Comparison of ENCODE assay signal across 1 cellular context in the genomic region with DNA sequence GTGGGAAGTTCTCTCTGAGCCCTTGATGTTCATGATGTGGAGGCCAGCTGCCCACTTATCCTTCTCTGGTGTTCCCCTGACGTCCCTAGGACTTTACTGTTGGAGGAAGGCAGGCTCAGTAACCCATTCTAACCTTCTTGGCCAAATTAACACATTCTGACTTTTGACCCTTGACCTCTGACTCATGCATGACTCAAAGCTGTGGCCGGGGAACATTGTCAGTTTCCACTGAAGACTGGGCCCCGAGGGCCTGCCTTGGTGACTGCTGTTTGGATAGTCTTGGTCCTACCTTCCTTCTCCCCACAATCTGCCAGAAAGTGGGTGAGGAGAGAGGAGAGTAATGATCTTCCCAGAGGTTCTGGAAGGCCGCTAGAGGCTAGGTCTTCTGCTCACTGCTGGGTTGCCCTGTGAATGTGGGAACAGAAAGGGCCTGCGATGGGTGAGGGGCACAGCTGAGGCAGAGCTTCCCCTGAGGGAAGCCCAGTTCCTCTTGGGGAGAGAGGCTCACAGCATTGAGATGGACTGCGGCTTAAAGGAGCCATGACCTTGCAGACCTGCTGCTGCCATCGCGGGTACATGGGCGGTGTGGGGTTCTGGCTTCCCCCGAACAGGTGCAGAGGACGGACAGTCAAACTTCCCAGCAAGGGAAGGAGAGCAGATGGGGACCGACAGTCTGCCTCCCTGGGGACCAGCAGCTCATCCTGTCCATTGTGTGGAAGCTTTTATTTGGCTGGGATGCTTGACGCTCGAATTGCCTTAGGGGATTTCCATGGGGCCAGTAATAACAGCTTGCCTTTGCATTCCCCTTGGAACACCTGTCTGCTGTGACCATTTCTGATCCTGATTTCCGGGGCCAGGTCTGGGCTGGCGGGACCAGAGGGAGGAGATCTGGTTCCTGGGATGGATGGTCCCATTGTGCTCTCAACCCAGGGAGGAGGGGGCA.
TF ChIP-seq lines count a peak whose summit lies in the region.

No MANE protein-coding gene starts in this region.

TF ChIP-seq in K562, 482 proteins besides CTCF, POLR2A, EP300 and RAD21 (continued from another document and continues in another):
- TF ChIP-seq, protein P1, sequence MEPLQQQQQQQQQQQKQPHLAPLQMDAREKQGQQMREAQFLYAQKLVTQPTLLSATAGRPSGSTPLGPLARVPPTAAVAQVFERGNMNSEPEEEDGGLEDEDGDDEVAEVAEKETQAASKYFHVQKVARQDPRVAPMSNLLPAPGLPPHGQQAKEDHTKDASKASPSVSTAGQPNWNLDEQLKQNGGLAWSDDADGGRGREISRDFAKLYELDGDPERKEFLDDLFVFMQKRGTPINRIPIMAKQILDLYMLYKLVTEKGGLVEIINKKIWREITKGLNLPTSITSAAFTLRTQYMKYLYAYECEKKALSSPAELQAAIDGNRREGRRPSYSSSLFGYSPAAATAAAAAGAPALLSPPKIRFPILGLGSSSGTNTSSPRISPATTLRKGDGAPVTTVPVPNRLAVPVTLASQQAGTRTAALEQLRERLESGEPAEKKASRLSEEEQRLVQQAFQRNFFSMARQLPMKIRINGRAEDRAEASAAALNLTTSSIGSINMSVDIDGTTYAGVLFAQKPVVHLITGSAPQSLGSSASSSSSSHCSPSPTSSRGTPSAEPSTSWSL (CRISPR knock-in tag; IDR thresholded peaks at IDR 0.05; ENCODE audit: borderline replicate concordance): no peak
- TF ChIP-seq TAF1 (IDR thresholded peaks at IDR 0.05; ENCODE audit: control insufficient read depth, extremely low read depth, insufficient read depth, low read length, severe bottlenecking) (no peak), TRIM25 (IDR thresholded peaks at IDR 0.05; ENCODE audit: borderline replicate concordance) (no peak), ZNF511 (CRISPR knock-in tag; IDR thresholded peaks at IDR 0.05) (no peak), PML (IDR thresholded peaks at IDR 0.05; ENCODE audit: low read length) (no peak), ZFP36 (IDR thresholded peaks at IDR 0.05; ENCODE audit: low read depth, low read length, partially characterized antibody) (no peak), U2AF1 (optimal IDR thresholded peaks at IDR 0.05; ENCODE audit: low read depth, low read length) (no peak), ZNF140 (CRISPR knock-in tag; IDR thresholded peaks at IDR 0.05) (no peak), STAT5B (CRISPR knock-in tag; IDR thresholded peaks at IDR 0.05) (no peak), SMARCC2 (IDR thresholded peaks at IDR 0.05; ENCODE audit: low read depth) (peak; percentile 77; the same call in 1 of the 2 replicates), MXD1 (CRISPR knock-in tag; IDR thresholded peaks at IDR 0.05; ENCODE audit: borderline replicate concordance, poor library complexity, severe bottlenecking) (no peak), NFIX (CRISPR knock-in tag; IDR thresholded peaks at IDR 0.05; ENCODE audit: low read depth) (no peak), DDX20 (tag; IDR thresholded peaks at IDR 0.05; ENCODE audit: low read depth) (0 out of 2 replicates have a peak, but pooled peaks have one; percentile 10), ZNF431 (CRISPR knock-in tag; IDR thresholded peaks at IDR 0.05) (no peak), CHD2 (IDR thresholded peaks at IDR 0.05; ENCODE audit: low read depth, low read length) (no peak), ZNF324 (CRISPR knock-in tag; IDR thresholded peaks at IDR 0.05) (no peak), POLR2G (IDR thresholded peaks at IDR 0.05; ENCODE audit: low read depth, low read length) (no peak), TBP (optimal IDR thresholded peaks at IDR 0.05; ENCODE audit: low read depth, low read length) (peak; percentile 14), ZNF311 (CRISPR knock-in tag; IDR thresholded peaks at IDR 0.05) (no peak; the same call in 1 of the 2 replicates), TEAD1 (CRISPR knock-in tag; IDR thresholded peaks at IDR 0.05) (no peak), CHD4 (IDR thresholded peaks at IDR 0.05; ENCODE audit: insufficient read depth, insufficient replicate concordance, low read depth, low read length, poor library complexity, severe bottlenecking) (no peak), RFX1 (IDR thresholded peaks at IDR 0.05) (no peak), MCM5 (IDR thresholded peaks at IDR 0.05; ENCODE audit: low read depth) (no peak), PTBP1 (IDR thresholded peaks at IDR 0.05; ENCODE audit: low read depth, low read length) (no peak), YBX1 (IDR thresholded peaks at IDR 0.05) (no peak), ZNF592 (IDR thresholded peaks at IDR 0.05) (peak; percentile 98), MEIS2 (IDR thresholded peaks at IDR 0.05; ENCODE audit: partially characterized antibody) (no peak), ZNF316 (IDR thresholded peaks at IDR 0.05) (no peak), MAFF (IDR thresholded peaks at IDR 0.05; ENCODE audit: low read length) (0 out of 2 replicates have a peak, but pooled peaks have one; percentile 7), MAX (CRISPR knock-in tag; IDR thresholded peaks at IDR 0.05) (0 out of 2 replicates have a peak, but pooled peaks have one; percentile 21), BMI1 (IDR thresholded peaks at IDR 0.05; ENCODE audit: low read length) (no peak), NCOA6 (IDR thresholded peaks at IDR 0.05) (no peak), ERF (CRISPR knock-in tag; IDR thresholded peaks at IDR 0.05) (no peak), SIN3A (IDR thresholded peaks at IDR 0.05; ENCODE audit: borderline replicate concordance in 2 of 2, control insufficient read depth in 1 of 2, low read depth in 2 of 2, low read length in 2 of 2) (no peak), TCF3 (CRISPR knock-in tag; IDR thresholded peaks at IDR 0.05) (0 out of 2 replicates have a peak, but pooled peaks have one; percentile 12), RBM22 (IDR thresholded peaks at IDR 0.05; ENCODE audit: low read depth, low read length, poor library complexity, severe bottlenecking) (no peak), MNT (conservative IDR thresholded peaks at IDR 0.05) (no peak; a peak in 2 of 4 replicates)
- TF ChIP-seq, protein P2, sequence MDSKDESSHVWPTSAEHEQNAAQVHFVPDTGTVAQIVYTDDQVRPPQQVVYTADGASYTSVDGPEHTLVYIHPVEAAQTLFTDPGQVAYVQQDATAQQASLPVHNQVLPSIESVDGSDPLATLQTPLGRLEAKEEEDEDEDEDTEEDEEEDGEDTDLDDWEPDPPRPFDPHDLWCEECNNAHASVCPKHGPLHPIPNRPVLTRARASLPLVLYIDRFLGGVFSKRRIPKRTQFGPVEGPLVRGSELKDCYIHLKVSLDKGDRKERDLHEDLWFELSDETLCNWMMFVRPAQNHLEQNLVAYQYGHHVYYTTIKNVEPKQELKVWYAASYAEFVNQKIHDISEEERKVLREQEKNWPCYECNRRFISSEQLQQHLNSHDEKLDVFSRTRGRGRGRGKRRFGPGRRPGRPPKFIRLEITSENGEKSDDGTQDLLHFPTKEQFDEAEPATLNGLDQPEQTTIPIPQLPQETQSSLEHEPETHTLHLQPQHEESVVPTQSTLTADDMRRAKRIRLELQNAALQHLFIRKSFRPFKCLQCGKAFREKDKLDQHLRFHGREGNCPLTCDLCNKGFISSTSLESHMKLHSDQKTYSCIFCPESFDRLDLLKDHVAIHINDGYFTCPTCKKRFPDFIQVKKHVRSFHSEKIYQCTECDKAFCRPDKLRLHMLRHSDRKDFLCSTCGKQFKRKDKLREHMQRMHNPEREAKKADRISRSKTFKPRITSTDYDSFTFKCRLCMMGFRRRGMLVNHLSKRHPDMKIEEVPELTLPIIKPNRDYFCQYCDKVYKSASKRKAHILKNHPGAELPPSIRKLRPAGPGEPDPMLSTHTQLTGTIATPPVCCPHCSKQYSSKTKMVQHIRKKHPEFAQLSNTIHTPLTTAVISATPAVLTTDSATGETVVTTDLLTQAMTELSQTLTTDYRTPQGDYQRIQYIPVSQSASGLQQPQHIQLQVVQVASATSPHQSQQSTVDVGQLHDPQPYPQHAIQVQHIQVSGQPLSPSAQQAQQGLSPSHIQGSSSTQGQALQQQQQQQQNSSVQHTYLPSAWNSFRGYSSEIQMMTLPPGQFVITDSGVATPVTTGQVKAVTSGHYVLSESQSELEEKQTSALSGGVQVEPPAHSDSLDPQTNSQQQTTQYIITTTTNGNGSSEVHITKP (IDR thresholded peaks at IDR 0.05; ENCODE audit: partially characterized antibody): no peak
- TF ChIP-seq, protein P3, sequence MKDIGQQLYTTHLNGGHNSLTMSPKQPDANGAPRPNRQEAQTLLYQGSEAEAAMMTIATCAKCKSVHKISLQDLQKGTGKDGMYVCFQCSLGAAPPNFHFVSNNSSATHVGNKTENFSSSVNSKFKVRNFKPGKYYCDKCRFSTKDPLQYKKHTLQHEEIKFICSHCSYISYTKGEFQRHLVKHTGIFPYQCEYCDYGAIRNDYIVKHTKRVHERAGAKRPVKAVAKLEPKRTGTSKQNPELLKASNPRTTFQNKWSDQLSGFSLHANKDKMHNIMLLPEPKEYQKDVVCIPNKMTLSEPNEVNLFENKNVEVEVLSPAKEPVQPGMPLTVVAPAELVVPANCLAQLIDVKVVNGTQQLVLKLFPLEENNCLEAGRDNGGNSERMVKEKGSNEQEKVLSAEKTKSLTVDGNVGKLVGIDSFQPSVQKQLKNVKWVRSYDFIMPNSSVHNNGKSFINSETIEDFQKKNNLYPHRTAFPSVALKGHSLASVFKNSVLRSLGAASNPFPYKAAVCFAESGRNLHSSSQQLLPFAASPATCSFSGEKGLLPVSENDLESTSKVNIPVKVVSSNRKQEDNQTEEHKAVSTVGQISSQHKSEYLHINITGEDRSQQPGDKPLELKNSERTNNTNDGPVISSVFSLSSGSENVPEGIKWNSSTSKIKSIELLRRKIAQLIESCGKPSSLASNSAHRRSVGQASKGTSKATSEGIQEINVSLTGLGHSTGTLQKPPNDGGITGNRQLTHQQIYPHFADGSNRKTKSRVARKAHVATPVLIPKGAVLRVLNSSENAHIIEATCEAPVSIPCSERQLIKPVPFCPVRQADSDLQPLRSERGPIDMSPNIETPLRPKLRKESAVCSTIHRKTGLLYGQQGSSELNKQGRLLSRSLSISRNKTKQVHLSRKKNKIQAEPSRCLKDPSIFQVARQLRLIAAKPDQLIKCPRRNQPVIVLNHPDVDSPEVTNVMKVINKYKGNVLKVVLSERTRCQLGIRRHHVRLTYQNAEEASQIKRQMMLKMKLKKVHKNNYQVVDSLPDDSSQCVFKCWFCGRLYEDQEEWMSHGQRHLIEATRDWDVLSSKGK (CRISPR knock-in tag; IDR thresholded peaks at IDR 0.05): no peak
